1 cellular context compared by ENCODE assay signal in genomic region chr3:20054549-20054987, GRCh38.
A peak's percentile ranks its signal among the peaks of the same experiment; 100 is the strongest.
TF ChIP-seq lines count a peak whose summit lies in the region.

No MANE protein-coding gene starts in this region.

TF ChIP-seq in liver, 16 proteins besides CTCF, POLR2A, EP300 and RAD21 (continued from another document):
- TF ChIP-seq MAX (IDR thresholded peaks at IDR 0.05) (peak; percentile 47), TAF1 (conservative IDR thresholded peaks at IDR 0.05) (no peak)
